Comparison of ENCODE assay signal across 22 cellular contexts in genomic region chr3:170454468-170454867, GRCh38. TPM values are rescaled to one million over a fixed set of nuclear protein-coding genes. Genes with fewer than 3 reads are reported as not detected.
"Had no signal": no experiment of that assay in that cellular context is flagged by ENCODE, and none has a peak within 500 bp of the region (broad histone marks: within the 10 kb centered on the region; RNA-seq: fewer than 3 reads in every experiment).

No MANE protein-coding gene starts in this region.

- H3K27ac ChIP-seq: coronary artery, esophagus muscularis mucosa, gastroesophageal sphincter, left lung, neutrophil, psoas muscle, sigmoid colon, skin epidermis, thoracic aorta, transverse colon had no signal

- H3K4me3 ChIP-seq: coronary artery, dorsolateral prefrontal cortex, esophagus muscularis mucosa, gastroesophageal sphincter, left lung, lung, psoas muscle, sigmoid colon, skin epidermis, thoracic aorta, transverse colon had no signal

- H3K9me3 ChIP-seq: esophagus muscularis mucosa, gastroesophageal sphincter, left lung, neutrophil, psoas muscle, sigmoid colon, thoracic aorta, transverse colon had no signal

- H3K4me3 Mint-ChIP-seq: naive thymus-derived CD4-positive, alpha-beta T cell; stimulated activated naive B cell treated with anti-CD40 and anti-IgM and Interleukin-4, amounts not matched to agents 10 μg/mL and 1 μg/mL and 100 μg/mL, for 72 hours; stimulated activated naive CD8-positive, alpha-beta T cell treated with anti-CD3 and anti-CD28 coated beads, Interleukin-15, amount 100 ng/mL, for 72 hours had no signal

- DNase-seq: central memory CD4-positive, alpha-beta T cell; dorsolateral prefrontal cortex; effector CD8-positive, alpha-beta T cell; hippocampal formation; left lung; mesendoderm; naive thymus-derived CD4-positive, alpha-beta T cell; psoas muscle; retina; sigmoid colon; stimulated activated CD4-positive, alpha-beta T cell treated with anti-CD3 and anti-CD28 coated beads, Interleukin-2, amount 100 ng/mL, for 24 hours; stimulated activated CD4-positive, alpha-beta T cell treated with anti-CD3 and anti-CD28 coated beads, Interleukin-4, amount 100 ng/mL, for 4 hours; stimulated activated naive B cell treated with anti-CD40 and anti-IgM and Interleukin-4, amounts not matched to agents 10 μg/mL and 1 μg/mL and 100 μg/mL, for 72 hours; stimulated activated naive CD8-positive, alpha-beta T cell treated with anti-CD3 and anti-CD28 coated beads, Interleukin-15, amount 100 ng/mL, for 72 hours; transverse colon had no signal

- H3K27ac Mint-ChIP-seq: naive thymus-derived CD4-positive, alpha-beta T cell; stimulated activated naive B cell treated with anti-CD40 and anti-IgM and Interleukin-4, amounts not matched to agents 10 μg/mL and 1 μg/mL and 100 μg/mL, for 72 hours; stimulated activated naive CD8-positive, alpha-beta T cell treated with anti-CD3 and anti-CD28 coated beads, Interleukin-15, amount 100 ng/mL, for 72 hours had no signal

- ATAC-seq: gastroesophageal sphincter; left lung; naive thymus-derived CD4-positive, alpha-beta T cell; psoas muscle; stimulated activated naive B cell treated with anti-CD40 and anti-IgM and Interleukin-4, amounts not matched to agents 10 μg/mL and 1 μg/mL and 100 μg/mL, for 72 hours; stimulated activated naive CD8-positive, alpha-beta T cell treated with anti-CD3 and anti-CD28 coated beads, Interleukin-15, amount 100 ng/mL, for 72 hours had no signal

- H3K27me3 ChIP-seq: dorsolateral prefrontal cortex, esophagus muscularis mucosa, left lung, sigmoid colon had no signal

- H3K4me1 ChIP-seq: esophagus muscularis mucosa, gastroesophageal sphincter, left lung, psoas muscle, sigmoid colon, transverse colon had no signal

- H3K9me3 Mint-ChIP-seq: stimulated activated naive B cell treated with anti-CD40 and anti-IgM and Interleukin-4, amounts not matched to agents 10 μg/mL and 1 μg/mL and 100 μg/mL, for 72 hours; stimulated activated naive CD8-positive, alpha-beta T cell treated with anti-CD3 and anti-CD28 coated beads, Interleukin-15, amount 100 ng/mL, for 72 hours had no signal

- H3K4me1 Mint-ChIP-seq: stimulated activated naive B cell treated with anti-CD40 and anti-IgM and Interleukin-4, amounts not matched to agents 10 μg/mL and 1 μg/mL and 100 μg/mL, for 72 hours; stimulated activated naive CD8-positive, alpha-beta T cell treated with anti-CD3 and anti-CD28 coated beads, Interleukin-15, amount 100 ng/mL, for 72 hours had no signal

- H3K36me3 Mint-ChIP-seq: naive thymus-derived CD4-positive, alpha-beta T cell; stimulated activated naive B cell treated with anti-CD40 and anti-IgM and Interleukin-4, amounts not matched to agents 10 μg/mL and 1 μg/mL and 100 μg/mL, for 72 hours had no signal

- H3K36me3 ChIP-seq: esophagus muscularis mucosa, gastroesophageal sphincter, left lung, neutrophil, sigmoid colon, thoracic aorta, transverse colon had no signal

RNA-seq across cellular contexts. Expression of gene CLDN11, which starts 35.8 kb away (rescaled TPM):
- total RNA-seq: naive thymus-derived CD4-positive, alpha-beta T cell had no signal
